1 cellular context compared by ENCODE assay signal in the genomic region with DNA sequence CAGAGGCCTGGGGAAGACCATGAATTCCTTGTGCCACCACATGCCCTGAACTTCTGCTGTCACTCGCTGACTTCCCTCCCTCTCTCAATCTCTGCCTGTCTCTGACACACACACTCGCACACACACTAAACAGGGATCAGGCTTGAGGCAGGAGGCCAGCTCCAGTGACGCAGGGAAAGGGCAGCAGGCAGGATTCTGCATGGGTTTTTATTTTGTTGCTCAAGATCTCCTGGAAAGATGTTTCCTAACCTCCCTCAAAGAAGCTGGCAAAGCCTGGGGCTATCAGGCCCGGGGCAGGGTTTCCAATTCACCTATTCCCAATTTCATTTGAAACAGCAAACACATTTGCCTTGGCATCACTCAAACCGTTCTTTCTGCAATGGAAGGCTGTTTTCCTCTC.
TF ChIP-seq lines count a peak whose summit lies in the region.

No MANE protein-coding gene starts in this region.

TF ChIP-seq in GM23338, 12 proteins besides CTCF, POLR2A, EP300 and RAD21 (continued from another document):
- TF ChIP-seq, protein P1, sequence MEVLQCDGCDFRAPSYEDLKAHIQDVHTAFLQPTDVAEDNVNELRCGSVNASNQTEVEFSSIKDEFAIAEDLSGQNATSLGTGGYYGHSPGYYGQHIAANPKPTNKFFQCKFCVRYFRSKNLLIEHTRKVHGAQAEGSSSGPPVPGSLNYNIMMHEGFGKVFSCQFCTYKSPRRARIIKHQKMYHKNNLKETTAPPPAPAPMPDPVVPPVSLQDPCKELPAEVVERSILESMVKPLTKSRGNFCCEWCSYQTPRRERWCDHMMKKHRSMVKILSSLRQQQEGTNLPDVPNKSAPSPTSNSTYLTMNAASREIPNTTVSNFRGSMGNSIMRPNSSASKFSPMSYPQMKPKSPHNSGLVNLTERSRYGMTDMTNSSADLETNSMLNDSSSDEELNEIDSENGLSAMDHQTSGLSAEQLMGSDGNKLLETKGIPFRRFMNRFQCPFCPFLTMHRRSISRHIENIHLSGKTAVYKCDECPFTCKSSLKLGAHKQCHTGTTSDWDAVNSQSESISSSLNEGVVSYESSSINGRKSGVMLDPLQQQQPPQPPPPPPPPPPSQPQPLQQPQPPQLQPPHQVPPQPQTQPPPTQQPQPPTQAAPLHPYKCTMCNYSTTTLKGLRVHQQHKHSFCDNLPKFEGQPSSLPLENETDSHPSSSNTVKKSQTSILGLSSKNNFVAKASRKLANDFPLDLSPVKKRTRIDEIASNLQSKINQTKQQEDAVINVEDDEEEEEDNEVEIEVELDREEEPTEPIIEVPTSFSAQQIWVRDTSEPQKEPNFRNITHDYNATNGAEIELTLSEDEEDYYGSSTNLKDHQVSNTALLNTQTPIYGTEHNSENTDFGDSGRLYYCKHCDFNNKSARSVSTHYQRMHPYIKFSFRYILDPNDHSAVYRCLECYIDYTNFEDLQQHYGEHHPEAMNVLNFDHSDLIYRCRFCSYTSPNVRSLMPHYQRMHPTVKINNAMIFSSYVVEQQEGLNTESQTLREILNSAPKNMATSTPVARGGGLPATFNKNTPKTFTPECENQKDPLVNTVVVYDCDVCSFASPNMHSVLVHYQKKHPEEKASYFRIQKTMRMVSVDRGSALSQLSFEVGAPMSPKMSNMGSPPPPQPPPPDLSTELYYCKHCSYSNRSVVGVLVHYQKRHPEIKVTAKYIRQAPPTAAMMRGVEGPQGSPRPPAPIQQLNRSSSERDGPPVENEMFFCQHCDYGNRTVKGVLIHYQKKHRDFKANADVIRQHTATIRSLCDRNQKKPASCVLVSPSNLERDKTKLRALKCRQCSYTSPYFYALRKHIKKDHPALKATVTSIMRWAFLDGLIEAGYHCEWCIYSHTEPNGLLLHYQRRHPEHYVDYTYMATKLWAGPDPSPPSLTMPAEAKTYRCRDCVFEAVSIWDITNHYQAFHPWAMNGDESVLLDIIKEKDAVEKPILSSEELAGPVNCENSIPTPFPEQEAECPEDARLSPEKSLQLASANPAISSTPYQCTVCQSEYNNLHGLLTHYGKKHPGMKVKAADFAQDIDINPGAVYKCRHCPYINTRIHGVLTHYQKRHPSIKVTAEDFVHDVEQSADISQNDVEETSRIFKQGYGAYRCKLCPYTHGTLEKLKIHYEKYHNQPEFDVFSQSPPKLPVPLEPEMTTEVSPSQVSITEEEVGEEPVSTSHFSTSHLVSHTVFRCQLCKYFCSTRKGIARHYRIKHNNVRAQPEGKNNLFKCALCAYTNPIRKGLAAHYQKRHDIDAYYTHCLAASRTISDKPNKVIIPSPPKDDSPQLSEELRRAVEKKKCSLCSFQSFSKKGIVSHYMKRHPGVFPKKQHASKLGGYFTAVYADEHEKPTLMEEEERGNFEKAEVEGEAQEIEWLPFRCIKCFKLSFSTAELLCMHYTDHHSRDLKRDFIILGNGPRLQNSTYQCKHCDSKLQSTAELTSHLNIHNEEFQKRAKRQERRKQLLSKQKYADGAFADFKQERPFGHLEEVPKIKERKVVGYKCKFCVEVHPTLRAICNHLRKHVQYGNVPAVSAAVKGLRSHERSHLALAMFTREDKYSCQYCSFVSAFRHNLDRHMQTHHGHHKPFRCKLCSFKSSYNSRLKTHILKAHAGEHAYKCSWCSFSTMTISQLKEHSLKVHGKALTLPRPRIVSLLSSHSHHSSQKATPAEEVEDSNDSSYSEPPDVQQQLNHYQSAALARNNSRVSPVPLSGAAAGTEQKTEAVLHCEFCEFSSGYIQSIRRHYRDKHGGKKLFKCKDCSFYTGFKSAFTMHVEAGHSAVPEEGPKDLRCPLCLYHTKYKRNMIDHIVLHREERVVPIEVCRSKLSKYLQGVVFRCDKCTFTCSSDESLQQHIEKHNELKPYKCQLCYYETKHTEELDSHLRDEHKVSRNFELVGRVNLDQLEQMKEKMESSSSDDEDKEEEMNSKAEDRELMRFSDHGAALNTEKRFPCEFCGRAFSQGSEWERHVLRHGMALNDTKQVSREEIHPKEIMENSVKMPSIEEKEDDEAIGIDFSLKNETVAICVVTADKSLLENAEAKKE (CRISPR knock-in tag; IDR thresholded peaks at IDR 0.05) = no peak
- TF ChIP-seq EZH2 (IDR thresholded peaks at IDR 0.05; ENCODE audit: low read depth, unreplicated experiment) = no peak
